ENCODE assay signal across 1 cellular context in the genomic region with DNA sequence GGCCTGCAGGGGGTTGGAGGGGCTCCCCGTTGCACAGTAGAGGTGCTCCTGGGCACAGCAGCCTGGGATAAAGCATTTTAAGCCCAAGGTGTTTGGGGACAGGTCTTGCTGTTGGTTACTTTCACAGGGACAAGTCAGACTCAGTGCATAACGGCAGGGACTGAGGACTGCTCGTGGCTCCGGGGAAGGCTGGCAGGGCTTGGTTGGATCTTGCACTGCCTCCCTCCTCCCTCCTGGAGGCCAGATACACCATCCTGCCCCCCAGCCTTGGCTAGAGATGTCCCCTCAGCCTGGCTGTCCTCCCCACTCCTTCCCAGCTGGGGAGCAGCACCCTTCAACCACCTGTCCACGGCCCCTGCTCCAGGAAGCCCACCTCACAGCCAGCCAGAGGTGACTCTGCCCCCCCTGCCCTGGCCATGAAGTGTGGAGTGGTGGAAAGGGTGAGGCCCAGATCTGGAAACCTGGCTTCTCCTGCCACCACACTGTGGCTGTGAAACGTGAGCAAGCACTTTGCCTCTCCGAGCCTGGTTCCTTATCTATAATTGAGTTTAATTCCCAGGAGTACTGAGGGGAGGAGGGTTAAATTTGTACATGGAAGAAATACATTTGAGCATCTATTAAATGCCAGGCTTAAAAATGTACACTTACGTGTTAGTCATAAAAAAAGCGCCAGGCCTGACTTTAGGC.
TF ChIP-seq lines count a peak whose summit lies in the region.

No MANE protein-coding gene starts in this region.

TF ChIP-seq in K562, 482 proteins besides CTCF, POLR2A, EP300 and RAD21:
- no peak for TF ChIP-seq MTA1 (IDR thresholded peaks at IDR 0.05; ENCODE audit: borderline replicate concordance)
- TF ChIP-seq ZNF263 (CRISPR knock-in tag; IDR thresholded peaks at IDR 0.05; ENCODE audit: borderline replicate concordance), result peak; percentile 48; the same call in 1 of the 2 replicates
- no peak for TF ChIP-seq ETV6 (IDR thresholded peaks at IDR 0.05; ENCODE audit: borderline replicate concordance in 1 of 2, low read depth in 2 of 2, low read length in 1 of 2)
- TF ChIP-seq ETV6 (CRISPR knock-in tag; IDR thresholded peaks at IDR 0.05; ENCODE audit: borderline replicate concordance), result no peak
